ENCODE assay signal across 15 cellular contexts in the genomic region with DNA sequence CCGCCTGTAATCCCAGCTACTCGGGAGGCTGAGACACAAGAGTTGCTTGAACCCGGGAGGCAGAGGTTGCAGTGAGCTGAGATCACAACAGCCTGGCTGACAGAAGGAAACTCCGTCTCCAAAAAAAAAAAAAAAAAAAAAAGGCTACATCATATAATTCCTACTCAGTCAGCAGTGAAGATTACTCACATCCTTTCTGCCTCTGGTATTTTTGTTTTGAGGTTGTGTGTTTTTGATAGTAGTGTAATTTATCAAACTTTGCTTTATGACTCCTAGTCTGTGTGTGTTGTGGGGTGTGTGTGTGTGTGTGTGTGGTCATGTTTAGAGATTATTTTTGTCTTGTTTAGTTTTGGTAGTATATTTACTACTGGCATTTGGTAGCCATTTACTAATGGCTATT. TPM values are rescaled to one million over a fixed set of nuclear protein-coding genes. Genes with fewer than 3 reads are reported as not detected.
DNase-seq lines count a peak whose midpoint lies in the region; ATAC-seq, FAIRE-seq and TF ChIP-seq lines count a peak whose summit lies in the region.
"Had no signal": no experiment of that assay in that cellular context is flagged by ENCODE, and none has a peak within 500 bp of the region (broad histone marks: within the 10 kb centered on the region; RNA-seq: fewer than 3 reads in every experiment).

No MANE protein-coding gene starts in this region.

- H3K9me3 Mint-ChIP-seq in activated naive CD8-positive, alpha-beta T cell treated with anti-CD3 and anti-CD28 coated beads, Interleukin-2, amount 50 U/mL, for 24 hours, result peaks cover 1% of the 10 kb centered on the region

- no peak for ATAC-seq in activated naive CD8-positive, alpha-beta T cell treated with anti-CD3 and anti-CD28 coated beads, Interleukin-2, amount 50 U/mL, for 24 hours

- TF ChIP-seq CTCF in cardiac fibroblast (IDR thresholded peaks at IDR 0.05; ENCODE audit: low read depth, low read length) (no peak), kidney epithelial cell (IDR thresholded peaks at IDR 0.05; ENCODE audit: insufficient read depth, low read length, poor library complexity, severe bottlenecking) (no peak)

- peak; percentile 82 for FAIRE-seq in HTR-8/SVneo (lab: Jason Lieb, UNC)

- H3K4me3 Mint-ChIP-seq in activated naive CD8-positive, alpha-beta T cell treated with anti-CD3 and anti-CD28 coated beads, Interleukin-2, amount 50 U/mL, for 24 hours, result no peak overlapping the region
- H3K4me3 Mint-ChIP-seq: activated B cell treated with CpG ODN at 0.5 μM for 24 hours had no signal

- no peaks in the 10 kb centered on the region for H3K27me3 ChIP-seq in kidney epithelial cell (ENCODE audit: control insufficient read depth, insufficient read depth, low read length)
- H3K27me3 ChIP-seq: stomach had no signal

- H3K36me3 Mint-ChIP-seq in activated naive CD8-positive, alpha-beta T cell treated with anti-CD3 and anti-CD28 coated beads, Interleukin-2, amount 50 U/mL, for 24 hours (ENCODE audit: low read depth), result no peaks in the 10 kb centered on the region

- H3K4me1 Mint-ChIP-seq in activated naive CD8-positive, alpha-beta T cell treated with anti-CD3 and anti-CD28 coated beads, Interleukin-2, amount 50 U/mL, for 24 hours, result no peaks in the 10 kb centered on the region
- H3K4me1 Mint-ChIP-seq: activated B cell treated with CpG ODN at 0.5 μM for 24 hours had no signal

- H3K36me3 ChIP-seq in kidney epithelial cell (ENCODE audit: control insufficient read depth, insufficient read depth, low read length), result no peaks in the 10 kb centered on the region
- H3K36me3 ChIP-seq: stomach had no signal

- DNase-seq in COLO829 (ENCODE audit: low spot score), result peak; percentile 30
- peak; percentile 57 for DNase-seq in HTR-8/SVneo (ENCODE audit: insufficient read length, low spot score)
- peak; percentile 58 to 79 for DNase-seq in cardiac fibroblast (ENCODE audit: low read depth in 2 of 2)
- DNase-seq in kidney epithelial cell (ENCODE audit: low read depth), result peak; percentile 31
- no peak for DNase-seq in effector CD4-positive, alpha-beta T cell
- no peak for DNase-seq in KG1 (lab: John Stamatoyannopoulos, UW)
- no peak for DNase-seq in HuH-7.5 (ENCODE audit: low spot score)
- no peak for DNase-seq in activated naive CD8-positive, alpha-beta T cell treated with anti-CD3 and anti-CD28 coated beads, Interleukin-2, amount 50 U/mL, for 24 hours
- DNase-seq: activated B cell treated with CpG ODN at 0.5 μM for 24 hours; activated T-cell treated with anti-CD3 and anti-CD28 coated beads, Interleukin-2, amount 50 U/mL, for 1 hour; Karpas-422; NCI-H2029 treated with DMSO at 0.1 percent for 48 hours; stimulated activated CD4-positive, alpha-beta T cell treated with anti-CD3 and anti-CD28 coated beads, Interleukin-1b, Interleukin-23, amount 100 ng/mL, for 48 hours; stomach had no signal

- H3K27me3 Mint-ChIP-seq in activated naive CD8-positive, alpha-beta T cell treated with anti-CD3 and anti-CD28 coated beads, Interleukin-2, amount 50 U/mL, for 24 hours, result no peaks in the 10 kb centered on the region
- H3K27me3 Mint-ChIP-seq: activated B cell treated with CpG ODN at 0.5 μM for 24 hours, progenitor cell of endocrine pancreas had no signal

- no peak overlapping the region for H3K27ac Mint-ChIP-seq in activated naive CD8-positive, alpha-beta T cell treated with anti-CD3 and anti-CD28 coated beads, Interleukin-2, amount 50 U/mL, for 24 hours
- H3K27ac Mint-ChIP-seq: activated B cell treated with CpG ODN at 0.5 μM for 24 hours had no signal

- H3K4me3 ChIP-seq in cardiac fibroblast (replicated peaks in 1 of 2; ENCODE audit: low read depth in 2 of 2, low read length in 2 of 2), result no peak overlapping the region
- H3K4me3 ChIP-seq in kidney epithelial cell (ENCODE audit: low read depth, low read length), result no peak overlapping the region
- H3K4me3 ChIP-seq: stomach had no signal

RNA-seq across cellular contexts. Expression of a gene that starts 29.8 kb away (rescaled TPM):
- total RNA-seq in kidney epithelial cell, result 4.4 and 5.3 TPM in 2 replicates

RNA-seq across cellular contexts. Expression of a gene that starts 50.0 kb away (rescaled TPM):
- 16.6 and 18.4 TPM in 2 replicates for total RNA-seq in kidney epithelial cell

Comparison
In these comparisons a context has a peak if more than half of its experiments do, and no peak if none do; other contexts are left out.
1. DNase-seq: peak in COLO829 (single experiment), HTR-8/SVneo (single experiment), cardiac fibroblast (2 of 2) and kidney epithelial cell (single experiment); none in effector CD4-positive, alpha-beta T cell (single experiment), KG1 (single experiment), HuH-7.5 (single experiment) and activated naive CD8-positive, alpha-beta T cell treated with anti-CD3 and anti-CD28 coated beads, Interleukin-2, amount 50 U/mL, for 24 hours (single experiment).